9 cellular contexts compared by ENCODE assay signal in the genomic region with DNA sequence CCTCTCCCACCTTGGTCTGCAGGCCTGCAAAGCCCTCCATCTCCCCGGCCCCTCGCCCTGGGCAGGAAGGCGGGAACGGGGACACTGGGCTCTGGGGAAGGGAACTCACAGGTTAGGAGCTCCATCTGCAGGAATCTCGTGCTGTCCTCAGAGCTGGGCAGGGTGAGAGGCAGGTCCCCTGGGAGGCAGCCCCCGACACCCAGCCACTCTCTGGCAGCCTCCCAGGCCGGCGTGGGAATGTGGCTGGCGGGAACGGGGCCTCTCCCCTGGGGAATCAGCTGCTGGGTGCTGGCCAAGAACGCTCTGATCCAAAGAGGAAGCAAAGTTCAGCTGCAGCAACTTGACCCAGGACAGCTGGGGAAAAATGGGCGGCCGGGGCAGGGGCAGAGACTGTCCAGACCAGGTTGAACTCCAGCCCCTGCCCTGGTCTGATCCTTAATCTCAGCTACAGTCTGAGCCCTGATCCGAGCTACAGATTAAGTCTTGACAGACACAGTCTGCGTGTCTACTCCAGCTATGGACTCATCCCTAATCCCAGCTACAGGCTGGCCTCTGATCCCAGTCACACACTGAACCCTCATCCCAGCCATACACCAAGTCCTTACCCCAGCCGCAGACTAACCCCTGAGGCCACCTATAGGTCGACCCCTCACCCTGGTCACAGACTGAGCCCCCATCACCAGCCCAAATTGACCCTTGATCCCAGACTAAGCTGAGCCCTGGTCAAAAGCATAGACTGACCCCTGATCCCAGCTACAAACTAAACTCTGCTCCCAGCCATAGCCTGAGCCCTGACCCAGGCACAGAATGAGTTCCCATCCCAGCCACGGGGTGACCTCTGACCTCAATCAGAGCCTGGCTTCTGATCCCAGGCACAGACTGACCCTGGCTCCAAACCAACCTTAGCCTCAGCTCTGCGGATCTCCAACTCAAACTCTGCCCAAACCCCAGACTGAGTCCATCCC. TPM values are rescaled to one million over a fixed set of nuclear protein-coding genes. Genes with fewer than 3 reads are reported as not detected.
A peak's percentile ranks its signal among the peaks of the same experiment; 100 is the strongest.
DNase-seq lines count a peak whose midpoint lies in the region; ATAC-seq and TF ChIP-seq lines count a peak whose summit lies in the region.
"Had no signal": no experiment of that assay in that cellular context is flagged by ENCODE, and none has a peak within 500 bp of the region (broad histone marks: within the 10 kb centered on the region; RNA-seq: fewer than 3 reads in every experiment).

No MANE protein-coding gene starts in this region.

- peaks cover 5% of the 10 kb centered on the region for H3K4me1 Mint-ChIP-seq in stimulated activated effector memory CD8-positive, alpha-beta T cell treated with anti-CD3 and anti-CD28 coated beads, Interleukin-12 subunit alpha, Interleukin-12 subunit beta, amount 100 ng/mL, for 72 hours

- no peak for ATAC-seq in stimulated activated effector memory CD8-positive, alpha-beta T cell treated with anti-CD3 and anti-CD28 coated beads, Interleukin-12 subunit alpha, Interleukin-12 subunit beta, amount 100 ng/mL, for 72 hours
- no peak for ATAC-seq in HG03280 (IDR thresholded peaks at IDR 0.05; ENCODE audit: unreplicated experiment)

- H3K4me3 Mint-ChIP-seq in stimulated activated effector memory CD8-positive, alpha-beta T cell treated with anti-CD3 and anti-CD28 coated beads, Interleukin-12 subunit alpha, Interleukin-12 subunit beta, amount 100 ng/mL, for 72 hours: no peak overlapping the region

- H3K27me3 ChIP-seq in GM06990 (replicated peaks; ENCODE audit: control insufficient read depth, insufficient read depth, low read length) (no peaks in the 10 kb centered on the region), esophagus (ENCODE audit: control insufficient read depth in 1 of 2, insufficient read depth in 2 of 2, low read length in 2 of 2) (no peaks in the 10 kb centered on the region), neutrophil (peaks cover 31% of the 10 kb centered on the region)

- WGBS in esophagus, 2 donors: 17 to 19% methylated on average over 19 of the region's 19 CpGs

- no peaks in the 10 kb centered on the region for H3K36me3 ChIP-seq in GM06990 (ENCODE audit: control insufficient read depth, insufficient read depth, low read length)
- H3K36me3 ChIP-seq in esophagus (ENCODE audit: control insufficient read depth in 2 of 2, insufficient read depth in 2 of 2, low read length in 1 of 2): no peaks in the 10 kb centered on the region
- no peaks in the 10 kb centered on the region for H3K36me3 ChIP-seq in neutrophil

- H3K9me3 Mint-ChIP-seq in stimulated activated effector memory CD8-positive, alpha-beta T cell treated with anti-CD3 and anti-CD28 coated beads, Interleukin-12 subunit alpha, Interleukin-12 subunit beta, amount 100 ng/mL, for 72 hours: no peaks in the 10 kb centered on the region

- no peak overlapping the region for H3K4me3 ChIP-seq in GM06990 (replicated peaks; ENCODE audit: low read depth, low read length)
- H3K4me3 ChIP-seq in esophagus (ENCODE audit: low read depth in 1 of 2, low read length in 2 of 2): no peak overlapping the region
- peak overlapping the region in 1 of 2 experiments; percentile 38 for H3K4me3 ChIP-seq in neutrophil (ENCODE audit: low read depth in 1 of 2, low read length in 1 of 2)
- H3K4me3 ChIP-seq: skin epidermis had no signal

- H3K4me1 ChIP-seq in esophagus (ENCODE audit: control insufficient read depth in 2 of 2, insufficient read depth in 2 of 2, low read length in 1 of 2): peaks cover 11 to 57% of the 10 kb centered on the region in 2 donors
- peaks cover 58 to 87% of the 10 kb centered on the region in 2 experiments for H3K4me1 ChIP-seq in neutrophil (ENCODE audit: control insufficient read depth in 1 of 2, insufficient read depth in 1 of 2, low read depth in 1 of 2, low read length in 1 of 2)

- peak; percentile 31 for TF ChIP-seq CTCF in GM06990 (IDR thresholded peaks at IDR 0.05; ENCODE audit: insufficient read depth, low read length, poor library complexity, severe bottlenecking)
- TF ChIP-seq CTCF in neutrophil (IDR thresholded peaks at IDR 0.05): no peak

- H3K9me3 ChIP-seq in esophagus (ENCODE audit: control insufficient read depth in 2 of 2, insufficient read depth in 1 of 2, low read depth in 1 of 2, low read length in 1 of 2) (no peaks in the 10 kb centered on the region), neutrophil (no peaks in the 10 kb centered on the region)

- H3K27ac Mint-ChIP-seq in stimulated activated effector memory CD8-positive, alpha-beta T cell treated with anti-CD3 and anti-CD28 coated beads, Interleukin-12 subunit alpha, Interleukin-12 subunit beta, amount 100 ng/mL, for 72 hours: no peak overlapping the region

- H3K27ac ChIP-seq in esophagus (ENCODE audit: low read depth in 2 of 2, low read length in 1 of 2) (peak overlapping the region; percentile 67 to 73), neutrophil (peak overlapping the region; percentile 61)

- no peaks in the 10 kb centered on the region for H3K36me3 Mint-ChIP-seq in stimulated activated effector memory CD8-positive, alpha-beta T cell treated with anti-CD3 and anti-CD28 coated beads, Interleukin-12 subunit alpha, Interleukin-12 subunit beta, amount 100 ng/mL, for 72 hours

- no peak for DNase-seq in GM06990 (ENCODE audit: extremely low read depth, insufficient read length)
- peak; percentile 44 for DNase-seq in NCI-H69 (lab: John Stamatoyannopoulos, UW)
- DNase-seq in DMS114 treated with DMSO at 0.1 percent for 48 hours (lab: John Stamatoyannopoulos, UW; ENCODE audit: unreplicated experiment): no peak
- DNase-seq in activated T-cell treated with anti-CD3 and anti-CD28 coated beads, Interleukin-2, amount 50 U/mL, for 48 hours: no peak
- no peak for DNase-seq in stimulated activated effector memory CD8-positive, alpha-beta T cell treated with anti-CD3 and anti-CD28 coated beads, Interleukin-12 subunit alpha, Interleukin-12 subunit beta, amount 100 ng/mL, for 72 hours (ENCODE audit: low spot score in 2 of 2)

RNA-seq across cellular contexts. Expression of a gene that starts 37.3 kb away (rescaled TPM):
- polyA plus RNA-seq in esophagus: 10 to 100 TPM; 34.5 to 43.2 TPM
